ENCODE assay signal across 14 cellular contexts in genomic region chr14:22493143-22493542, GRCh38.
DNase-seq lines count a peak whose midpoint lies in the region; ATAC-seq and TF ChIP-seq lines count a peak whose summit lies in the region.
"Had no signal": no experiment of that assay in that cellular context is flagged by ENCODE, and none has a peak within 500 bp of the region (broad histone marks: within the 10 kb centered on the region; RNA-seq: fewer than 3 reads in every experiment).

No MANE protein-coding gene starts in this region.

- WGBS in neuronal stem cell (ENCODE audit: extremely low coverage in 2 of 2, insufficient read length in 2 of 2, insufficient replicate concordance in 1 of 2), 2 donors, result no CpG with 5 or more reads among the region's 7 CpGs

- no peaks in the 10 kb centered on the region for H3K27me3 ChIP-seq in neuronal stem cell (ENCODE audit: control insufficient read depth in 3 of 3, insufficient read depth in 3 of 3, low read depth in 1 of 3, low read length in 3 of 3)

- no peak overlapping the region for H3K4ac ChIP-seq in neuronal stem cell (ENCODE audit: low read length)

- no peak overlapping the region for H4K91ac ChIP-seq in neuronal stem cell (ENCODE audit: low read depth, low read length, poor library complexity)

- no peak overlapping the region for H3K9ac ChIP-seq in neuronal stem cell (ENCODE audit: low read depth, low read length, poor library complexity)

- no peak overlapping the region for H3K4me3 ChIP-seq in neuronal stem cell (ENCODE audit: low read length in 2 of 2)

- no peak overlapping the region for H2AFZ ChIP-seq in neuronal stem cell (ENCODE audit: low read length)

- H3K79me1 ChIP-seq in neuronal stem cell (ENCODE audit: low read depth, low read length), result no peaks in the 10 kb centered on the region

- H2BK15ac ChIP-seq in neuronal stem cell (ENCODE audit: low read length), result no peak overlapping the region

- no peak overlapping the region for H2BK5ac ChIP-seq in neuronal stem cell (ENCODE audit: low read length)

- H4K8ac ChIP-seq in neuronal stem cell (ENCODE audit: low read depth, low read length), result no peak overlapping the region

- no peak overlapping the region for H3K4me2 ChIP-seq in neuronal stem cell (ENCODE audit: insufficient read depth, low read length, poor library complexity, severe bottlenecking)

- intact Hi-C loops in natural killer cell (cut with micrococcal nuclease), result no loop called here

- H3K14ac ChIP-seq in neuronal stem cell (ENCODE audit: low read length), result no peak overlapping the region

- H3K9me3 ChIP-seq in neuronal stem cell (replicated peaks in 1 of 2; ENCODE audit: control insufficient read depth in 2 of 2, insufficient read depth in 1 of 2, low read depth in 1 of 2, low read length in 2 of 2), result no peaks in the 10 kb centered on the region

- H3K23ac ChIP-seq in neuronal stem cell (ENCODE audit: low read depth, low read length, poor library complexity), result no peak overlapping the region

- no peaks in the 10 kb centered on the region for H3K9me3 Mint-ChIP-seq in activated T-cell treated with anti-CD3 and anti-CD28 coated beads, Interleukin-2, amount 50 U/mL, for 24 hours
- H3K9me3 Mint-ChIP-seq in IgD-negative memory B cell (no peaks in the 10 kb centered on the region), natural killer cell (no peaks in the 10 kb centered on the region)
- H3K9me3 Mint-ChIP-seq in activated naive CD8-positive, alpha-beta T cell (ENCODE audit: low read depth), result no peaks in the 10 kb centered on the region

- H2BK12ac ChIP-seq in neuronal stem cell (ENCODE audit: low read length), result no peak overlapping the region

- no peak overlapping the region for H3K27ac ChIP-seq in neuronal stem cell (replicated peaks; ENCODE audit: low read length)
- H3K27ac ChIP-seq: WERI-Rb-1 had no signal

- no peak for DNase-seq in activated T-cell treated with anti-CD3 and anti-CD28 coated beads, Interleukin-2, amount 50 U/mL, for 24 hours
- no peak for DNase-seq in activated T-cell treated with anti-CD3 and anti-CD28 coated beads, Interleukin-2, amount 50 U/mL, for 1 hour
- DNase-seq in natural killer cell, result no peak
- DNase-seq in neuronal stem cell (ENCODE audit: low spot score), result no peak
- no peak for DNase-seq in activated effector memory CD4-positive, alpha-beta T cell treated with Interleukin-2 at 50 U/mL for 16 hours
- no peak for DNase-seq in islet precursor cell
- DNase-seq: aorta, COR-L47, NCI-H2081 treated with DMSO at 0.1 percent for 48 hours, NCI-H526 treated with DMSO at 0.1 percent for 48 hours, WERI-Rb-1 had no signal

- no peak overlapping the region for H3K18ac ChIP-seq in neuronal stem cell (ENCODE audit: low read length)

- H2BK120ac ChIP-seq in neuronal stem cell (ENCODE audit: low read depth, low read length), result no peak overlapping the region

- H3K4me3 Mint-ChIP-seq in activated T-cell treated with anti-CD3 and anti-CD28 coated beads, Interleukin-2, amount 50 U/mL, for 24 hours, result peak overlapping the region; percentile 86
- H3K4me3 Mint-ChIP-seq in IgD-negative memory B cell, result peak overlapping the region; percentile 34 to 85 (median 80)
- peak overlapping the region; percentile 93 for H3K4me3 Mint-ChIP-seq in activated naive CD8-positive, alpha-beta T cell
- no peak overlapping the region for H3K4me3 Mint-ChIP-seq in natural killer cell

- H3K4me1 ChIP-seq in neuronal stem cell (ENCODE audit: control insufficient read depth in 2 of 2, insufficient read depth in 1 of 2, low read depth in 1 of 2, low read length in 2 of 2), result peaks cover 2 to 4% of the 10 kb centered on the region in 2 donors

- H3K36me3 Mint-ChIP-seq in activated T-cell treated with anti-CD3 and anti-CD28 coated beads, Interleukin-2, amount 50 U/mL, for 24 hours (ENCODE audit: low read depth), result peaks cover 99% of the 10 kb centered on the region
- H3K36me3 Mint-ChIP-seq in IgD-negative memory B cell, result peaks cover 2% of the 10 kb centered on the region
- H3K36me3 Mint-ChIP-seq in activated naive CD8-positive, alpha-beta T cell, result peaks cover 13% of the 10 kb centered on the region
- no peaks in the 10 kb centered on the region for H3K36me3 Mint-ChIP-seq in natural killer cell

- no peak for ATAC-seq in natural killer cell
- ATAC-seq: Panc1 had no signal

- no peaks in the 10 kb centered on the region for H3K36me3 ChIP-seq in neuronal stem cell (replicated peaks in 1 of 2; ENCODE audit: control insufficient read depth in 2 of 2, insufficient read depth in 2 of 2, low read length in 2 of 2)
- H3K36me3 ChIP-seq: WERI-Rb-1 had no signal

- H3K27ac Mint-ChIP-seq in activated T-cell treated with anti-CD3 and anti-CD28 coated beads, Interleukin-2, amount 50 U/mL, for 24 hours, result peak overlapping the region; percentile 99
- H3K27ac Mint-ChIP-seq in IgD-negative memory B cell, result peak overlapping the region in 2 of 3 donors; percentile 66 to 73
- H3K27ac Mint-ChIP-seq in activated naive CD8-positive, alpha-beta T cell, result peak overlapping the region; percentile 96
- peak overlapping the region; percentile 86 to 89 for H3K27ac Mint-ChIP-seq in natural killer cell

- H3K4me1 Mint-ChIP-seq in activated T-cell treated with anti-CD3 and anti-CD28 coated beads, Interleukin-2, amount 50 U/mL, for 24 hours (ENCODE audit: low read depth), result peaks cover 38% of the 10 kb centered on the region
- peaks cover 54 to 81% (median 78%) of the 10 kb centered on the region in 3 donors for H3K4me1 Mint-ChIP-seq in IgD-negative memory B cell
- H3K4me1 Mint-ChIP-seq in activated naive CD8-positive, alpha-beta T cell (ENCODE audit: low read depth), result peaks cover 13% of the 10 kb centered on the region
- H3K4me1 Mint-ChIP-seq in natural killer cell, result peaks cover 82 to 83% of the 10 kb centered on the region in 2 donors

- H2AK5ac ChIP-seq in neuronal stem cell (ENCODE audit: low read depth, low read length), result no peak overlapping the region

- no peak for TF ChIP-seq CTCF in natural killer cell (IDR thresholded peaks at IDR 0.05)

- H3K27me3 Mint-ChIP-seq in activated T-cell treated with anti-CD3 and anti-CD28 coated beads, Interleukin-2, amount 50 U/mL, for 24 hours, result no peaks in the 10 kb centered on the region
- H3K27me3 Mint-ChIP-seq in IgD-negative memory B cell, result peaks cover 35% of the 10 kb centered on the region
- no peaks in the 10 kb centered on the region for H3K27me3 Mint-ChIP-seq in activated naive CD8-positive, alpha-beta T cell
- no peaks in the 10 kb centered on the region for H3K27me3 Mint-ChIP-seq in natural killer cell (ENCODE audit: low read depth in 2 of 2)
